In the genomic region with DNA sequence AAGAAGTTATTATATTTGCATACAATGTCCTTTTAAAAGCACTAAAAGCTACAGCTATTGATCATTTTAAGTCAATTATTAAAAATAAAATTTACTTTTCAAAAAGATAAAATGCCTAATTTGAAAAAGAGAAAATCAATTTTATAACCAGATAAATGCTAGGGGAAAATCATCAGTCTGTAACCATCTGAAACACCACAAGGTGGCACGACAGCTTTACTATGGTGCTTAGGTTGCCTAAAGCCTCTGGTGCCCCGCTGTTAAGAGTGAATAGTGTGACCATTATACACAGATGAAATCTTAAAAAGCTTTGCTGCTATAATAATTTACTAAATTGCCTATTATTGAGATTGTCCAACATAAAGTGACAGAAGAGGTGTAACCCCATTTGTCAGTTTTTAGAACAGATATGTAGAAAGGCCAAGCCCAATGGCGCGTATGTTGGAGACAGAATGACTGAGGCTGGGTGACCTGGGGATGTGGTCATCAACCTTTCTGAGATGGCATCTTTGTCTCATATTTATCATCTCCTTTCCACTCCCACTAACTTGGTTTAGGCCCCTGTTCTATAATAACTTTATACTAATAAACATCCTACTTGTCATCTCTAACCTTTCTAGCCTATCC, we compare ENCODE assay signal across 9 cellular contexts.
A peak's percentile ranks its signal among the peaks of the same experiment; 100 is the strongest.
DNase-seq lines count a peak whose midpoint lies in the region; ATAC-seq, FAIRE-seq and TF ChIP-seq lines count a peak whose summit lies in the region.
"Had no signal": no experiment of that assay in that cellular context is flagged by ENCODE, and none has a peak within 500 bp of the region (broad histone marks: within the 10 kb centered on the region; RNA-seq: fewer than 3 reads in every experiment).

No MANE protein-coding gene starts in this region.

- H3K36me3 ChIP-seq in GM23338 (ENCODE audit: insufficient read depth): no peaks in the 10 kb centered on the region

- ATAC-seq in GM23338 (peak; percentile 86), left ventricle myocardium superior (peak; percentile 52)
- peak; percentile 94 to 97 for ATAC-seq in stimulated activated naive B cell treated with anti-CD40 and anti-IgM and Interleukin-4, amounts not matched to agents 10 μg/mL and 1 μg/mL and 100 μg/mL, for 72 hours (replicated peaks)

- no peak overlapping the region for H3K27ac Mint-ChIP-seq in GM23338
- H3K27ac Mint-ChIP-seq in stimulated activated naive B cell treated with anti-CD40 and anti-IgM and Interleukin-4, amounts not matched to agents 10 μg/mL and 1 μg/mL and 100 μg/mL, for 72 hours: no peak overlapping the region
- H3K27ac Mint-ChIP-seq: IgD-negative memory B cell had no signal

- no peak overlapping the region for H3K4me2 ChIP-seq in GM23338

- peak; percentile 16 for DNase-seq in ELF-1 (ENCODE audit: low read depth, low spot score)
- DNase-seq in GM23338 (ENCODE audit: low spot score): peak; percentile 82
- no peak for DNase-seq in LNCaP clone FGC (ENCODE audit: low read depth)
- DNase-seq in activated naive CD4-positive, alpha-beta T cell treated with anti-CD3 and anti-CD28 coated beads, Interleukin-2, amount 50 U/mL, for 16 hours: peak; percentile 14
- DNase-seq in left ventricle myocardium superior: no peak
- peak; percentile 20 for DNase-seq in stimulated activated naive B cell treated with anti-CD40 and anti-IgM and Interleukin-4, amounts not matched to agents 10 μg/mL and 1 μg/mL and 100 μg/mL, for 72 hours
- no peak for DNase-seq in activated CD8-positive, alpha-beta memory T cell treated with anti-CD3 and anti-CD28 coated beads, Interleukin-2, amount 50 U/mL, for 4 hours

- no peaks in the 10 kb centered on the region for H3F3A ChIP-seq in GM23338 (replicated peaks; ENCODE audit: low read depth)

- FAIRE-seq in A204.1 (lab: Jason Lieb, UNC): peak; percentile 97

- intact Hi-C loops in left ventricle myocardium superior (cut with micrococcal nuclease): no loop called here

- H3K4me1 Mint-ChIP-seq in GM23338: no peaks in the 10 kb centered on the region
- peaks cover 1 to 5% of the 10 kb centered on the region in 2 donors for H3K4me1 Mint-ChIP-seq in stimulated activated naive B cell treated with anti-CD40 and anti-IgM and Interleukin-4, amounts not matched to agents 10 μg/mL and 1 μg/mL and 100 μg/mL, for 72 hours

- H3K9me3 Mint-ChIP-seq in GM23338: no peaks in the 10 kb centered on the region
- H3K9me3 Mint-ChIP-seq in stimulated activated naive B cell treated with anti-CD40 and anti-IgM and Interleukin-4, amounts not matched to agents 10 μg/mL and 1 μg/mL and 100 μg/mL, for 72 hours: peaks cover under 1 to 1% of the 10 kb centered on the region in 2 donors

- TF ChIP-seq CTCF in GM23338 (conservative IDR thresholded peaks at IDR 0.05; ENCODE audit: low read depth in 2 of 2): peak; percentile 86 to 87
- TF ChIP-seq CTCF in LNCaP clone FGC (IDR thresholded peaks at IDR 0.05; ENCODE audit: control insufficient read depth, extremely low read depth, insufficient read depth): peak; percentile 72

- no peaks in the 10 kb centered on the region for H3K36me3 Mint-ChIP-seq in GM23338 (ENCODE audit: low read depth)
- H3K36me3 Mint-ChIP-seq in stimulated activated naive B cell treated with anti-CD40 and anti-IgM and Interleukin-4, amounts not matched to agents 10 μg/mL and 1 μg/mL and 100 μg/mL, for 72 hours: peaks cover 4 to 10% of the 10 kb centered on the region in 2 donors

- no peaks in the 10 kb centered on the region for H4K20me1 ChIP-seq in GM23338 (replicated peaks; ENCODE audit: insufficient read depth)

- H3K4me3 Mint-ChIP-seq in GM23338: no peak overlapping the region
- no peak overlapping the region for H3K4me3 Mint-ChIP-seq in stimulated activated naive B cell treated with anti-CD40 and anti-IgM and Interleukin-4, amounts not matched to agents 10 μg/mL and 1 μg/mL and 100 μg/mL, for 72 hours
- H3K4me3 Mint-ChIP-seq: IgD-negative memory B cell had no signal

- H3K27me3 Mint-ChIP-seq in GM23338 (ENCODE audit: insufficient read depth, low read depth, poor library complexity): no peaks in the 10 kb centered on the region
- no peaks in the 10 kb centered on the region for H3K27me3 Mint-ChIP-seq in stimulated activated naive B cell treated with anti-CD40 and anti-IgM and Interleukin-4, amounts not matched to agents 10 μg/mL and 1 μg/mL and 100 μg/mL, for 72 hours
- H3K27me3 Mint-ChIP-seq: IgD-negative memory B cell had no signal

- no peaks in the 10 kb centered on the region for H3K9me2 ChIP-seq in GM23338 (ENCODE audit: insufficient read depth)

- H2AFZ ChIP-seq in GM23338: no peak overlapping the region

- H3K27ac ChIP-seq in GM23338 (ENCODE audit: low read depth): no peak overlapping the region

- H3K79me2 ChIP-seq in GM23338 (replicated peaks; ENCODE audit: insufficient read depth): no peaks in the 10 kb centered on the region

- no peaks in the 10 kb centered on the region for H3K4me1 ChIP-seq in GM23338 (ENCODE audit: insufficient read depth)

- H3K27me3 ChIP-seq in GM23338 (ENCODE audit: insufficient read depth): no peaks in the 10 kb centered on the region

- H3K4me3 ChIP-seq in GM23338 (no peak overlapping the region), LNCaP clone FGC (ENCODE audit: low read depth, low read length) (no peak overlapping the region)

TF ChIP-seq in GM23338, 12 proteins besides CTCF, POLR2A, EP300 and RAD21 (continues in another document):
- TF ChIP-seq JUNB (IDR thresholded peaks at IDR 0.05; ENCODE audit: unreplicated experiment) (no peak), EZH2 (IDR thresholded peaks at IDR 0.05; ENCODE audit: low read depth, unreplicated experiment) (no peak), ZNF331 (CRISPR knock-in tag; IDR thresholded peaks at IDR 0.05; ENCODE audit: low read depth) (no peak), STAT1 (IDR thresholded peaks at IDR 0.05; ENCODE audit: unreplicated experiment) (no peak)
- TF ChIP-seq, protein P1, sequence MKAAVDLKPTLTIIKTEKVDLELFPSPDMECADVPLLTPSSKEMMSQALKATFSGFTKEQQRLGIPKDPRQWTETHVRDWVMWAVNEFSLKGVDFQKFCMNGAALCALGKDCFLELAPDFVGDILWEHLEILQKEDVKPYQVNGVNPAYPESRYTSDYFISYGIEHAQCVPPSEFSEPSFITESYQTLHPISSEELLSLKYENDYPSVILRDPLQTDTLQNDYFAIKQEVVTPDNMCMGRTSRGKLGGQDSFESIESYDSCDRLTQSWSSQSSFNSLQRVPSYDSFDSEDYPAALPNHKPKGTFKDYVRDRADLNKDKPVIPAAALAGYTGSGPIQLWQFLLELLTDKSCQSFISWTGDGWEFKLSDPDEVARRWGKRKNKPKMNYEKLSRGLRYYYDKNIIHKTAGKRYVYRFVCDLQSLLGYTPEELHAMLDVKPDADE (IDR thresholded peaks at IDR 0.05): no peak
- TF ChIP-seq, protein P2, sequence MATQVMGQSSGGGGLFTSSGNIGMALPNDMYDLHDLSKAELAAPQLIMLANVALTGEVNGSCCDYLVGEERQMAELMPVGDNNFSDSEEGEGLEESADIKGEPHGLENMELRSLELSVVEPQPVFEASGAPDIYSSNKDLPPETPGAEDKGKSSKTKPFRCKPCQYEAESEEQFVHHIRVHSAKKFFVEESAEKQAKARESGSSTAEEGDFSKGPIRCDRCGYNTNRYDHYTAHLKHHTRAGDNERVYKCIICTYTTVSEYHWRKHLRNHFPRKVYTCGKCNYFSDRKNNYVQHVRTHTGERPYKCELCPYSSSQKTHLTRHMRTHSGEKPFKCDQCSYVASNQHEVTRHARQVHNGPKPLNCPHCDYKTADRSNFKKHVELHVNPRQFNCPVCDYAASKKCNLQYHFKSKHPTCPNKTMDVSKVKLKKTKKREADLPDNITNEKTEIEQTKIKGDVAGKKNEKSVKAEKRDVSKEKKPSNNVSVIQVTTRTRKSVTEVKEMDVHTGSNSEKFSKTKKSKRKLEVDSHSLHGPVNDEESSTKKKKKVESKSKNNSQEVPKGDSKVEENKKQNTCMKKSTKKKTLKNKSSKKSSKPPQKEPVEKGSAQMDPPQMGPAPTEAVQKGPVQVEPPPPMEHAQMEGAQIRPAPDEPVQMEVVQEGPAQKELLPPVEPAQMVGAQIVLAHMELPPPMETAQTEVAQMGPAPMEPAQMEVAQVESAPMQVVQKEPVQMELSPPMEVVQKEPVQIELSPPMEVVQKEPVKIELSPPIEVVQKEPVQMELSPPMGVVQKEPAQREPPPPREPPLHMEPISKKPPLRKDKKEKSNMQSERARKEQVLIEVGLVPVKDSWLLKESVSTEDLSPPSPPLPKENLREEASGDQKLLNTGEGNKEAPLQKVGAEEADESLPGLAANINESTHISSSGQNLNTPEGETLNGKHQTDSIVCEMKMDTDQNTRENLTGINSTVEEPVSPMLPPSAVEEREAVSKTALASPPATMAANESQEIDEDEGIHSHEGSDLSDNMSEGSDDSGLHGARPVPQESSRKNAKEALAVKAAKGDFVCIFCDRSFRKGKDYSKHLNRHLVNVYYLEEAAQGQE (IDR thresholded peaks at IDR 0.05; ENCODE audit: unreplicated experiment): no peak

Comparison
In these comparisons a context has a peak if more than half of its experiments do, and no peak if none do; other contexts are left out.
1. DNase-seq: peak in ELF-1 (single experiment), GM23338 (single experiment), activated naive CD4-positive, alpha-beta T cell treated with anti-CD3 and anti-CD28 coated beads, Interleukin-2, amount 50 U/mL, for 16 hours (single experiment) and stimulated activated naive B cell treated with anti-CD40 and anti-IgM and Interleukin-4, amounts not matched to agents 10 μg/mL and 1 μg/mL and 100 μg/mL, for 72 hours (single experiment); none in LNCaP clone FGC (single experiment), left ventricle myocardium superior (single experiment) and activated CD8-positive, alpha-beta memory T cell treated with anti-CD3 and anti-CD28 coated beads, Interleukin-2, amount 50 U/mL, for 4 hours (single experiment).
2. Peak in every context shown above with its lines, with median percentiles within 50 percentile points of each other: ATAC-seq.